Comparison of ENCODE assay signal across 15 cellular contexts in the genomic region with DNA sequence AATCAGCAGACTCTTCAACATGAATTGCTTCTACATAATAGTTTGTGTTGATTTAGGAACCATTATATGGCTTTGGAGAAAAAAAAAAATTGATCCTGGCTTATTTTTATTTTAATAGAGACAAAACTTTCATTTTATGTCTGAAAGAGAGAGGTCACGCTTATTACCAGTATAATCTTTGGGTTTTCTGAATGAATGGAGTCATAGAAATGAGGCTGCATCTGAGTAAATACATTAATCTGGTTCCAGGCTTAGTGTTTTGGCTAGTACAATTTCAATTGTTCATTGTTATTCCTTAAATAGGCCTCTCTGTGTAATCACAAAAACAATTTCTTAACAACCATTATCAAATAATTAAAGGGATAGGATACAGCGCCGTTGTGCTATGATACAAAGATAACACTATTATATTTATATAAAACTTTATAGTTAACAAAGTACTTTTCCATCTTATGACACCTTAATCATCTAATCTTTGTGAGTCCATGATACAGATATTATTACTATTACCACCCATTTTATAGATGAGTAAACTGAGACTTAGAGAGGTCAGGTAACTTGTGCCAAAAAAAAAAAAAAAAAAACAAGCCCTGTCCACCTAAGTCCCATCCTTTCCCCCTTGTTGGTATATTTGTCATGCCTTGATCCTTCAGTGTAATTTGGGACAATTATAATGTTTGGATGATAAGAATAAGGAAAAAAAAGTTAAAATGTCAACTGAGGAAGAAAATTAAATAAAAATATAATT. TPM values are rescaled to one million over a fixed set of nuclear protein-coding genes. Genes with fewer than 3 reads are reported as not detected.
"Had no signal": no experiment of that assay in that cellular context is flagged by ENCODE, and none has a peak within 500 bp of the region (broad histone marks: within the 10 kb centered on the region; RNA-seq: fewer than 3 reads in every experiment).

No MANE protein-coding gene starts in this region.

- H3K4me1 ChIP-seq: esophagus muscularis mucosa, psoas muscle, tibial nerve had no signal

- DNase-seq: activated CD4-positive, alpha-beta T cell treated with anti-CD3 and anti-CD28 coated beads, Interleukin-2, amount 50 U/mL, for 48 hours; activated CD8-positive, alpha-beta memory T cell treated with anti-CD3 and anti-CD28 coated beads, Interleukin-2, amount 10 ng/mL, durations not matched to agents 7 days and 5 days; activated naive CD4-positive, alpha-beta T cell treated with anti-CD3 and anti-CD28 coated beads for 36 hours; activated naive CD8-positive, alpha-beta T cell treated with anti-CD3 and anti-CD28 coated beads, Interleukin-2, amount 50 U/mL, for 24 hours; activated T-cell treated with anti-CD3 and anti-CD28 coated beads, Interleukin-2, amount 50 U/mL, for 1 hour; nephron progenitor cell; psoas muscle; stimulated activated CD4-positive, alpha-beta T cell treated with anti-CD3 and anti-CD28 coated beads, Interleukin-12 subunit alpha, Interleukin-12 subunit beta, amount 100 ng/mL, for 4 hours; stimulated activated CD4-positive, alpha-beta T cell treated with anti-CD3 and anti-CD28 coated beads, Interleukin-2, amount 100 ng/mL, for 48 hours; WERI-Rb-1 had no signal

- H3K27ac ChIP-seq: esophagus muscularis mucosa, psoas muscle, tibial nerve, WERI-Rb-1 had no signal

- H3K9me3 ChIP-seq: esophagus muscularis mucosa, psoas muscle, tibial nerve had no signal

- ATAC-seq: activated CD8-positive, alpha-beta memory T cell treated with anti-CD3 and anti-CD28 coated beads, Interleukin-2, amount 10 ng/mL, durations not matched to agents 7 days and 5 days; activated naive CD8-positive, alpha-beta T cell treated with anti-CD3 and anti-CD28 coated beads, Interleukin-2, amount 50 U/mL, for 24 hours; psoas muscle; stimulated activated memory B cell treated with anti-CD40 and anti-IgM and Interleukin-4, amounts not matched to agents 10 μg/mL and 1 μg/mL and 100 μg/mL, for 72 hours had no signal

- FAIRE-seq: astrocyte, bronchial epithelial cell had no signal

- H3K4me3 ChIP-seq: esophagus muscularis mucosa, psoas muscle, tibial nerve had no signal

- H3K36me3 ChIP-seq: esophagus muscularis mucosa, tibial nerve, WERI-Rb-1 had no signal

RNA-seq across cellular contexts. Expression of gene FRMD5, which starts 51.6 kb away (rescaled TPM):
- total RNA-seq: psoas muscle had no signal
